Comparison of ENCODE assay signal across 1 cellular context in genomic region chr11:47186076-47186936, GRCh38.
TF ChIP-seq lines count a peak whose summit lies in the region.

Gene PACSIN3, minus strand, starts transcription at chr11:47186434. Its CDS starts 3,707 bp downstream, at chr11:47182727.

TF ChIP-seq in HepG2, 621 proteins besides CTCF, POLR2A, EP300 and RAD21 (continued from another document):
- TF ChIP-seq POLR2G (IDR thresholded peaks at IDR 0.05; ENCODE audit: low read depth, low read length), result peak; percentile 69; the same call in 1 of the 2 replicates
- no peak for TF ChIP-seq ZNF256 (CRISPR knock-in tag; conservative IDR thresholded peaks at IDR 0.05)
